ENCODE assay signal across 18 cellular contexts in the genomic region with DNA sequence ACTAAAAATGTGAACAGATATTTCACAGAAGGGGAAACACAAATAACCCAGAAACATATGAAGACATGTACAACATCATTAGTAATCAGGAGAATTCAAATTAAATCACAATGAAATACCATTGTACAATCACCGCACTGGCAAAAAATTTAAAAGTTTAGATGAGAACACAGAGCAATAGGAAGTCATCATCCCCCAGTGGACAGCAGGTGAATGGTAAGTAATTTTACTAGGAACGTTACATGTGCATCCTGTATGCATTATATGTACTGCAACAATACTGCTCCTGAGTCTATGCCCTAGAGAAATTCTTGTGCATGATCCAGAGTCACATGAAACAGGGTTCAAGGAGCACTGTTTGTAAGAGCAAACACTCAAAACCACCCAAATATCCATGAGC.
DNase-seq lines count a peak whose midpoint lies in the region; ATAC-seq, FAIRE-seq and TF ChIP-seq lines count a peak whose summit lies in the region.
"Had no signal": no experiment of that assay in that cellular context is flagged by ENCODE, and none has a peak within 500 bp of the region (broad histone marks: within the 10 kb centered on the region; RNA-seq: fewer than 3 reads in every experiment).

No MANE protein-coding gene starts in this region.

- no peak overlapping the region for H4K91ac ChIP-seq in H1 (replicated peaks; ENCODE audit: insufficient read length, low read length)

- no peaks in the 10 kb centered on the region for H3K36me3 ChIP-seq in HepG2 (replicated peaks in 1 of 2; ENCODE audit: control insufficient read depth in 1 of 2, insufficient read depth in 2 of 2, low read length in 2 of 2)
- no peaks in the 10 kb centered on the region for H3K36me3 ChIP-seq in right lobe of liver
- H3K36me3 ChIP-seq in Loucy (ENCODE audit: insufficient read depth, low read length), result no peaks in the 10 kb centered on the region
- no peaks in the 10 kb centered on the region for H3K36me3 ChIP-seq in H1 (ENCODE audit: control insufficient read depth in 2 of 4, insufficient read depth in 4 of 4, low read length in 3 of 4)

- H2BK120ac ChIP-seq in H1 (replicated peaks; ENCODE audit: low read depth, low read length), result no peak overlapping the region

- H3K9ac ChIP-seq in HepG2 (ENCODE audit: insufficient read depth, low read depth, low read length), result no peak overlapping the region
- H3K9ac ChIP-seq in Loucy (ENCODE audit: low read depth, low read length, poor library complexity, severe bottlenecking), result no peak overlapping the region
- H3K9ac ChIP-seq in H1 (replicated peaks in 1 of 4; ENCODE audit: extremely low read depth in 1 of 4, low read depth in 3 of 4, low read length in 3 of 4), result no peak overlapping the region
- H3K9ac ChIP-seq: KMS-11 had no signal

- no peaks in the 10 kb centered on the region for H3K79me1 ChIP-seq in H1 (ENCODE audit: low read depth, low read length)

- POLR2A ChIA-PET in HepG2 (lab: Yijun Ruan, JAX), result no interaction called here
- POLR2A ChIA-PET in H1 (lab: Charles Lee; ENCODE audit: partially characterized antibody), result no interaction called here

- TF ChIP-seq EP300 in HepG2 (IDR thresholded peaks at IDR 0.05; ENCODE audit: low read depth in 2 of 2, low read length in 2 of 2) (no peak), HepG2 (CRISPR knock-in tag; IDR thresholded peaks at IDR 0.05; ENCODE audit: borderline replicate concordance) (no peak), H1 (IDR thresholded peaks at IDR 0.05; ENCODE audit: borderline replicate concordance in 1 of 2, low read depth in 2 of 2, low read length in 2 of 2) (no peak)

- TF ChIP-seq RAD21 in HepG2 (CRISPR knock-in tag; IDR thresholded peaks at IDR 0.05) (no peak), H1 (IDR thresholded peaks at IDR 0.05 in 1 of 2, conservative IDR thresholded peaks at IDR 0.05 in 1 of 2; ENCODE audit: low read depth in 2 of 2, low read length in 2 of 2) (no peak)

- no peak overlapping the region for H4K5ac ChIP-seq in H1 (ENCODE audit: insufficient read length, low read depth, low read length)

- no peaks in the 10 kb centered on the region for H3K23me2 ChIP-seq in H1 (ENCODE audit: low read depth, low read length)

- no peak overlapping the region for H3K23ac ChIP-seq in H1 (ENCODE audit: insufficient read length)

- no peak overlapping the region for H3K4ac ChIP-seq in H1 (replicated peaks; ENCODE audit: insufficient read length, low read depth, low read length)

- H2AFZ ChIP-seq in HepG2 (ENCODE audit: low read length) (no peak overlapping the region), Loucy (ENCODE audit: low read length) (no peak overlapping the region), H1 (ENCODE audit: low read length) (no peak overlapping the region)
- H2AFZ ChIP-seq: GM23338 had no signal

- in situ Hi-C loops in HepG2 (cut with HindIII; ENCODE audit: extremely low pct_ligation_motif_present, low pct_unique_long_range_greater_than_20kb), result no loop called here

- no peak overlapping the region for H3K18ac ChIP-seq in H1 (ENCODE audit: extremely low read depth, low read length)

- no peaks in the 10 kb centered on the region for H3K79me2 ChIP-seq in HepG2 (ENCODE audit: insufficient read depth, low read length)
- no peaks in the 10 kb centered on the region for H3K79me2 ChIP-seq in Loucy (ENCODE audit: insufficient read depth, low read length)
- no peaks in the 10 kb centered on the region for H3K79me2 ChIP-seq in H1 (ENCODE audit: control insufficient read depth in 1 of 2, insufficient read depth in 2 of 2, low read length in 2 of 2)

- H3K27ac ChIP-seq in HepG2 (ENCODE audit: extremely low read length, insufficient read depth, low read length) (no peak overlapping the region), right lobe of liver (no peak overlapping the region), H1 (ENCODE audit: low read depth, low read length) (no peak overlapping the region)
- H3K27ac ChIP-seq: KMS-11, RWPE1 had no signal

- DNase-seq in HepG2 (ENCODE audit: low spot score), result no peak
- DNase-seq in right lobe of liver, result no peak
- no peak for DNase-seq in H1 (ENCODE audit: low read depth in 1 of 2, low spot score in 2 of 2)
- no peak for DNase-seq in stimulated activated naive CD4-positive, alpha-beta T cell (lab: John Stamatoyannopoulos, UW)
- no peak for DNase-seq in NCI-H146 (lab: John Stamatoyannopoulos, UW)
- DNase-seq: C1 segment of cervical spinal cord, EL, NCI-H1105 treated with DMSO at 0.1 percent for 48 hours, NCI-H187 treated with DMSO at 0.1 percent for 48 hours, NCI-H69, OCI-M1 had no signal

- H3K9me3 ChIP-seq in HepG2 (ENCODE audit: low read length) (no peaks in the 10 kb centered on the region), right lobe of liver (no peaks in the 10 kb centered on the region), Loucy (ENCODE audit: insufficient read depth, low read depth, low read length) (no peaks in the 10 kb centered on the region), H1 (ENCODE audit: insufficient read depth in 2 of 2, low read depth in 1 of 2, low read length in 1 of 2) (no peaks in the 10 kb centered on the region)

- 34% methylated on average over 2 of the region's 2 CpGs for WGBS in HepG2 (ENCODE audit: low lambda C conversion rate)
- 63% methylated on average over 2 of the region's 2 CpGs for WGBS in right lobe of liver (ENCODE audit: insufficient coverage, low coverage, low lambda C conversion rate, missing lambda C conversion rate)
- WGBS in H1 (ENCODE audit: extremely low coverage in 1 of 2, insufficient coverage in 1 of 2, insufficient read length in 1 of 2, insufficient replicate concordance in 2 of 2, low coverage in 1 of 2, low lambda C conversion rate in 2 of 2, missing lambda C conversion rate in 1 of 2), 2 experiments, result 95% methylated on average over 2 of the region's 2 CpGs; no CpG with 5 or more reads in 1 of the 2 experiments

- no peaks in the 10 kb centered on the region for H4K20me1 ChIP-seq in HepG2 (ENCODE audit: insufficient read depth, low read length)
- H4K20me1 ChIP-seq in Loucy (ENCODE audit: insufficient read depth, low read length, poor library complexity, severe bottlenecking), result no peaks in the 10 kb centered on the region
- no peaks in the 10 kb centered on the region for H4K20me1 ChIP-seq in H1 (replicated peaks in 1 of 2; ENCODE audit: control insufficient read depth in 1 of 2, insufficient read depth in 2 of 2, low read length in 2 of 2)

- peak; percentile 74; the same call in 2 of the 3 replicates for ATAC-seq in HepG2
- no peak for ATAC-seq in right lobe of liver
- no peak for ATAC-seq in HG03280 (IDR thresholded peaks at IDR 0.05; ENCODE audit: unreplicated experiment)
- no peak for ATAC-seq in GM18511 (IDR thresholded peaks at IDR 0.05; ENCODE audit: unreplicated experiment)
- ATAC-seq: GM23338 had no signal

- H3K4me1 ChIP-seq in HepG2 (ENCODE audit: insufficient read depth, low read length) (no peaks in the 10 kb centered on the region), right lobe of liver (no peaks in the 10 kb centered on the region), Loucy (ENCODE audit: insufficient read depth, low read length, poor library complexity, severe bottlenecking) (no peaks in the 10 kb centered on the region), H1 (replicated peaks in 1 of 4; ENCODE audit: control insufficient read depth in 3 of 4, insufficient read depth in 4 of 4, low read length in 3 of 4) (peaks cover 0 to 3% (median 0%) of the 10 kb centered on the region in 4 experiments; a peak in 1 of 7 replicates)

- TF ChIP-seq CTCF in HepG2 (CRISPR knock-in tag; IDR thresholded peaks at IDR 0.05) (no peak), right lobe of liver (IDR thresholded peaks at IDR 0.05) (no peak), Loucy (conservative IDR thresholded peaks at IDR 0.05; ENCODE audit: low read length) (0 out of 2 replicates have a peak, but pooled peaks have one; percentile 13), H1 (IDR thresholded peaks at IDR 0.05; ENCODE audit: control extremely low read depth in 1 of 3, insufficient read depth in 1 of 3, low read depth in 1 of 3, low read length in 3 of 3) (no peak)

- CTCF ChIA-PET in HepG2 (lab: Yijun Ruan, JAX; ENCODE audit: low intra/inter-chr PET ratio, low total read pairs), result no interaction called here
- CTCF ChIA-PET in H1 (lab: Charles Lee; ENCODE audit: partially characterized antibody), result no interaction called here

- FAIRE-seq in HepG2 (lab: Jason Lieb, UNC), result peak; percentile 18
- peak; percentile 19 for FAIRE-seq in H1 (lab: Jason Lieb, UNC)
- FAIRE-seq: GM12891 had no signal

- H3K4me3 ChIP-seq in HepG2 (replicated peaks in 1 of 3; ENCODE audit: insufficient read depth in 1 of 3, low read depth in 2 of 3, low read length in 3 of 3) (no peak overlapping the region), right lobe of liver (no peak overlapping the region), Loucy (ENCODE audit: low read length, poor library complexity, severe bottlenecking) (no peak overlapping the region), H1 (ENCODE audit: extremely low read depth in 1 of 4, insufficient read depth in 2 of 4, low read depth in 3 of 4, low read length in 4 of 4) (no peak overlapping the region)
- H3K4me3 ChIP-seq: GM23338 had no signal

- H2BK20ac ChIP-seq in H1 (ENCODE audit: low read length), result no peak overlapping the region

- H3K4me2 ChIP-seq in HepG2 (ENCODE audit: low read depth, low read length), result no peak overlapping the region
- no peak overlapping the region for H3K4me2 ChIP-seq in Loucy (ENCODE audit: low read depth, low read length, poor library complexity, severe bottlenecking)
- H3K4me2 ChIP-seq in H1 (ENCODE audit: insufficient read depth in 1 of 2, low read depth in 2 of 2, low read length in 2 of 2), result no peak overlapping the region
- H3K4me2 ChIP-seq: GM23338, KMS-11 had no signal

- intact Hi-C loops in HepG2 (cut with micrococcal nuclease; ENCODE audit: unreplicated experiment) (no loop called here), right lobe of liver (cut with DNase I) (no loop called here)

- no peak overlapping the region for H2BK5ac ChIP-seq in H1 (ENCODE audit: low read depth, low read length)

- no peaks in the 10 kb centered on the region for H3K9me2 ChIP-seq in Loucy (replicated peaks; ENCODE audit: low read depth, low read length)

- H3K56ac ChIP-seq in H1 (replicated peaks; ENCODE audit: insufficient read length, low read depth, low read length), result no peak overlapping the region

- H2AK5ac ChIP-seq in H1 (ENCODE audit: low read depth, low read length), result no peak overlapping the region

- TF ChIP-seq POLR2A in HepG2 (IDR thresholded peaks at IDR 0.05; ENCODE audit: insufficient read depth in 1 of 2, low read depth in 2 of 2, low read length in 2 of 2), result no peak
- no peak for TF ChIP-seq POLR2A in right lobe of liver (IDR thresholded peaks at IDR 0.05)
- TF ChIP-seq POLR2A in H1 (IDR thresholded peaks at IDR 0.05; ENCODE audit: control extremely low read depth in 1 of 2, low read depth in 2 of 2, low read length in 2 of 2), result no peak

- H4K8ac ChIP-seq in H1 (ENCODE audit: extremely low read depth, insufficient read depth, low read length), result no peak overlapping the region

- H2BK12ac ChIP-seq in H1 (ENCODE audit: low read depth, low read length), result no peak overlapping the region

- no peak overlapping the region for H2BK15ac ChIP-seq in H1 (ENCODE audit: low read length)

- no peak overlapping the region for H3K14ac ChIP-seq in H1 (ENCODE audit: insufficient read length)

- no TSS peak for BruUV-seq in HepG2 (replicated peaks; lab: Mats Ljungman, UMichigan)

- no peaks in the 10 kb centered on the region for H3K27me3 ChIP-seq in HepG2 (ENCODE audit: control insufficient read depth in 1 of 2, insufficient read depth in 2 of 2, low read length in 2 of 2)
- H3K27me3 ChIP-seq in right lobe of liver, result no peaks in the 10 kb centered on the region
- H3K27me3 ChIP-seq in Loucy (ENCODE audit: insufficient read depth, low read length, poor library complexity, severe bottlenecking), result no peaks in the 10 kb centered on the region
- H3K27me3 ChIP-seq in H1 (replicated peaks in 1 of 4; ENCODE audit: control insufficient read depth in 3 of 4, extremely low read depth in 1 of 4, insufficient read depth in 3 of 4, low read length in 3 of 4), result peaks cover 0 to 1% (median 0%) of the 10 kb centered on the region in 4 experiments; a peak in 1 of 7 replicates

- H3F3A ChIP-seq in Loucy (ENCODE audit: low read depth), result no peaks in the 10 kb centered on the region
